ENCODE assay signal across 20 cellular contexts in the genomic region with DNA sequence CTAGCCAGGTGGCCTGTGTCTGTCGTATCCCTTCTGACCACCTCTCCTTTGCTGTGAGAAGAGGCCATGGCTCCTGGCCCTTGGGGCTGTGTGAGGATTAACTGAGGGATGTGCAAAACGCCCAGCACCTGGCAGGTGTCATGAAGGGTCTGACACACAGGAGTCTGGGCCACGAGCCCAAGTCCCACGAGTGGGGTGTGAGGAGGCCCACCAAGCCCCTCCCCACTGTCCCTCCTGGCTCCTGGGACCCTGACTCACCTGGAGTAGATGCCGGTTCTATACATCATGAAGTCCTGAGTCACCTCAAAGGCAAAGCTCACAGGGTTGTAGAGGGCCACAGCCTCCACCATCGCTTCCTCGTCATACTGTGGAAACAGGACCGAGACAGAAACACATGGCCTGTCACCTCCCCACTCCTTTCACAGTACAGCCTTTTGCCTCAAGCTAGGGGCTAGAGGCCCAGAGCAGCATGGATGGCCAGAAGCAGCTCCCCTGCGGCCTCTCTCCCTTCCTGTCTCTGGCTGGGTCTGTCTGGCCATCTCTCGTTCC. TPM values are rescaled to one million over a fixed set of nuclear protein-coding genes. Genes with fewer than 3 reads are reported as not detected.
A peak's percentile ranks its signal among the peaks of the same experiment; 100 is the strongest.
DNase-seq lines count a peak whose midpoint lies in the region; ATAC-seq, FAIRE-seq and TF ChIP-seq lines count a peak whose summit lies in the region.
"Had no signal": no experiment of that assay in that cellular context is flagged by ENCODE, and none has a peak within 500 bp of the region (broad histone marks: within the 10 kb centered on the region; RNA-seq: fewer than 3 reads in every experiment).

No MANE protein-coding gene starts in this region.

- no peaks in the 10 kb centered on the region; the same call in 1 of the 2 replicates for H4K20me1 ChIP-seq in GM12878 (ENCODE audit: control insufficient read depth, insufficient read depth)
- no peaks in the 10 kb centered on the region for H4K20me1 ChIP-seq in neural progenitor cell (ENCODE audit: low read depth)

- TF ChIP-seq POLR2A in GM12878 (IDR thresholded peaks at IDR 0.05; ENCODE audit: low read depth, low read length): peak; percentile 47; the same call in 1 of the 2 replicates

- H3K4me3 ChIP-seq in GM12878 (no peak overlapping the region), neural progenitor cell (no peak overlapping the region), tibial artery (no peak overlapping the region)
- H3K4me3 ChIP-seq in naive thymus-derived CD4-positive, alpha-beta T cell (ENCODE audit: low read length): no peak overlapping the region
- H3K4me3 ChIP-seq: BLaER1 treated with 17β-estradiol and CSF1 and Interleukin-3, amounts not matched to agents 10 nM and 100 nM; GM23248; PC-9 had no signal

- no peak for TF ChIP-seq RAD21 in GM12878 (IDR thresholded peaks at IDR 0.05; ENCODE audit: insufficient read depth, low read depth, low read length)

- SMC1A ChIA-PET in GM12878 (lab: Charles Lee; ENCODE audit: uncharacterized antibody, unreplicated experiment): interaction anchor here (0.7 to 3.4 kb wide), 7 partner anchors 11 to 96 kb away, joined by 3 to 10 read pairs (median 6); no protein-coding TSS in a partner anchor

- H3K4me2 ChIP-seq in GM12878 (ENCODE audit: control insufficient read depth, insufficient read depth) (no peak overlapping the region), neural progenitor cell (no peak overlapping the region)
- H3K4me2 ChIP-seq: BLaER1 treated with 17β-estradiol and CSF1 and Interleukin-3, amounts not matched to agents 10 nM and 100 nM; PC-9 had no signal

- H3K9ac ChIP-seq in GM12878 (ENCODE audit: control insufficient read depth, insufficient read depth, low read length) (no peak overlapping the region), neural progenitor cell (no peak overlapping the region)
- H3K9ac ChIP-seq: BLaER1 treated with 17β-estradiol and CSF1 and Interleukin-3, amounts not matched to agents 10 nM and 100 nM; GM23248 had no signal

- POLR2A ChIA-PET in GM12878 (lab: Charles Lee): interaction anchor here (0.6 kb wide), 1 partner anchor 97 kb away, joined by 3 read pairs; no protein-coding TSS in a partner anchor
- POLR2A ChIA-PET in naive thymus-derived CD4-positive, alpha-beta T cell (lab: Charles Lee): interaction anchor here (0.6 kb wide), 1 partner anchor 29 kb away, joined by 6 read pairs; no protein-coding TSS in a partner anchor

- no peaks in the 10 kb centered on the region for H3F3A ChIP-seq in neural progenitor cell (ENCODE audit: low read depth)

- ATAC-seq in activated T-cell treated with anti-CD3 and anti-CD28 coated beads, Interleukin-2, amount 50 U/mL, for 4 hours: no peak
- ATAC-seq in GM12878: no peak
- ATAC-seq in naive thymus-derived CD4-positive, alpha-beta T cell: no peak
- ATAC-seq: Right ventricle myocardium inferior had no signal

- RAD21 ChIA-PET in GM12878 (lab: Charles Lee; ENCODE audit: unreplicated experiment): interaction anchor here (0.7 to 1.6 kb wide), 3 partner anchors 18 to 58 kb away, joined by 3 read pairs; no protein-coding TSS in a partner anchor

- no peaks in the 10 kb centered on the region; the same call in 1 of the 2 replicates for H3K4me1 ChIP-seq in GM12878 (ENCODE audit: control insufficient read depth, insufficient read depth, low read length)
- H3K4me1 ChIP-seq in neural progenitor cell: no peaks in the 10 kb centered on the region
- no peaks in the 10 kb centered on the region for H3K4me1 ChIP-seq in naive thymus-derived CD4-positive, alpha-beta T cell (ENCODE audit: control insufficient read depth in 2 of 2, insufficient read depth in 2 of 2, low read length in 2 of 2)
- peaks cover 0 to 10% (median 0%) of the 10 kb centered on the region in 4 donors for H3K4me1 ChIP-seq in tibial artery
- H3K4me1 ChIP-seq: Caco-2 had no signal

- no peak overlapping the region for H3K27ac ChIP-seq in GM12878 (ENCODE audit: control insufficient read depth, insufficient read depth)
- H3K27ac ChIP-seq in neural progenitor cell: no peak overlapping the region
- no peak overlapping the region for H3K27ac ChIP-seq in naive thymus-derived CD4-positive, alpha-beta T cell (ENCODE audit: low read depth, low read length)
- H3K27ac ChIP-seq in tibial artery: no peak overlapping the region
- H3K27ac ChIP-seq: BLaER1 treated with 17β-estradiol and CSF1 and Interleukin-3, amounts not matched to agents 10 nM and 100 nM; GM23248; PC-9 had no signal

- H3K36me3 ChIP-seq in GM12878 (ENCODE audit: control insufficient read depth in 2 of 2, insufficient read depth in 2 of 2, low read length in 1 of 2) (peaks cover 49 to 61% of the 10 kb centered on the region in 2 experiments), neural progenitor cell (no peaks in the 10 kb centered on the region), tibial artery (peaks cover 42 to 71% (median 70%) of the 10 kb centered on the region in 3 donors)
- H3K36me3 ChIP-seq in naive thymus-derived CD4-positive, alpha-beta T cell (ENCODE audit: control insufficient read depth in 2 of 3, insufficient read depth in 3 of 3, low read length in 3 of 3): peaks cover 3 to 28% (median 16%) of the 10 kb centered on the region in 3 experiments

- BruUV-seq in GM12878 (replicated peaks; lab: Mats Ljungman, UMichigan): no TSS peak

- no peak overlapping the region for H3K4me3 Mint-ChIP-seq in activated T-cell treated with anti-CD3 and anti-CD28 coated beads, Interleukin-2, amount 50 U/mL, for 24 hours
- H3K4me3 Mint-ChIP-seq in activated T-cell treated with anti-CD3 and anti-CD28 coated beads, Interleukin-2, amount 50 U/mL, for 4 hours: no peak overlapping the region
- no peak overlapping the region for H3K4me3 Mint-ChIP-seq in neural progenitor cell
- no peak overlapping the region for H3K4me3 Mint-ChIP-seq in naive thymus-derived CD4-positive, alpha-beta T cell

- in situ Hi-C loops in GM12878 (cut with MboI): no loop called here

- H3K27me3 ChIP-seq in GM12878 (replicated peaks in 1 of 2; ENCODE audit: control insufficient read depth in 2 of 2, insufficient read depth in 2 of 2, low read length in 1 of 2) (no peaks in the 10 kb centered on the region), neural progenitor cell (no peaks in the 10 kb centered on the region), tibial artery (no peaks in the 10 kb centered on the region)
- H3K27me3 ChIP-seq in naive thymus-derived CD4-positive, alpha-beta T cell (ENCODE audit: control insufficient read depth in 2 of 2, insufficient read depth in 2 of 2, low read length in 2 of 2): no peaks in the 10 kb centered on the region
- H3K27me3 ChIP-seq: BLaER1 treated with 17β-estradiol and CSF1 and Interleukin-3, amounts not matched to agents 10 nM and 100 nM had no signal

- H3K4me1 Mint-ChIP-seq in activated T-cell treated with anti-CD3 and anti-CD28 coated beads, Interleukin-2, amount 50 U/mL, for 24 hours (ENCODE audit: low read depth): no peaks in the 10 kb centered on the region
- H3K4me1 Mint-ChIP-seq in activated T-cell treated with anti-CD3 and anti-CD28 coated beads, Interleukin-2, amount 50 U/mL, for 4 hours (ENCODE audit: low read depth): no peaks in the 10 kb centered on the region
- H3K4me1 Mint-ChIP-seq in neural progenitor cell: no peaks in the 10 kb centered on the region
- peaks cover 0 to 6% (median 0%) of the 10 kb centered on the region in 7 donors for H3K4me1 Mint-ChIP-seq in naive thymus-derived CD4-positive, alpha-beta T cell

- intact Hi-C loops in GM12878 (cut with micrococcal nuclease; ENCODE audit: unreplicated experiment): no loop called here
- intact Hi-C loops in naive thymus-derived CD4-positive, alpha-beta T cell (cut with micrococcal nuclease): no loop called here
- intact Hi-C loops in tibial artery (cut with DNase I; ENCODE audit: low total_unique reads): no loop called here

- no peak for FAIRE-seq in GM12878 (lab: Jason Lieb, UNC)
- FAIRE-seq: GM12891 had no signal

- H3K79me2 ChIP-seq in GM12878 (ENCODE audit: control insufficient read depth, insufficient read depth, low read length): no peaks in the 10 kb centered on the region
- no peaks in the 10 kb centered on the region for H3K79me2 ChIP-seq in neural progenitor cell (ENCODE audit: low read depth)

- no peaks in the 10 kb centered on the region for H3K9me3 ChIP-seq in GM12878 (replicated peaks; ENCODE audit: control insufficient read depth, insufficient read depth, low read length)
- H3K9me3 ChIP-seq in neural progenitor cell (ENCODE audit: low read depth): no peaks in the 10 kb centered on the region
- no peaks in the 10 kb centered on the region for H3K9me3 ChIP-seq in naive thymus-derived CD4-positive, alpha-beta T cell (ENCODE audit: control insufficient read depth in 2 of 3, low read length in 3 of 3)
- H3K9me3 ChIP-seq in tibial artery: no peaks in the 10 kb centered on the region
- H3K9me3 ChIP-seq: BLaER1 treated with 17β-estradiol and CSF1 and Interleukin-3, amounts not matched to agents 10 nM and 100 nM; Caco-2 had no signal

- H3K27ac Mint-ChIP-seq in activated T-cell treated with anti-CD3 and anti-CD28 coated beads, Interleukin-2, amount 50 U/mL, for 24 hours: peak overlapping the region; percentile 66
- peak overlapping the region; percentile 82 for H3K27ac Mint-ChIP-seq in neural progenitor cell
- peak overlapping the region in 4 of 9 donors; percentile 51 to 74 (median 55) for H3K27ac Mint-ChIP-seq in naive thymus-derived CD4-positive, alpha-beta T cell

- peaks cover 55% of the 10 kb centered on the region for H3K36me3 Mint-ChIP-seq in activated T-cell treated with anti-CD3 and anti-CD28 coated beads, Interleukin-2, amount 50 U/mL, for 24 hours (ENCODE audit: low read depth)
- H3K36me3 Mint-ChIP-seq in activated T-cell treated with anti-CD3 and anti-CD28 coated beads, Interleukin-2, amount 50 U/mL, for 4 hours (ENCODE audit: insufficient read depth): peaks cover 15% of the 10 kb centered on the region
- peaks cover 13% of the 10 kb centered on the region for H3K36me3 Mint-ChIP-seq in neural progenitor cell
- H3K36me3 Mint-ChIP-seq in naive thymus-derived CD4-positive, alpha-beta T cell: peaks cover 0 to 24% (median 3%) of the 10 kb centered on the region in 5 donors

- no peaks in the 10 kb centered on the region for H3K9me3 Mint-ChIP-seq in activated T-cell treated with anti-CD3 and anti-CD28 coated beads, Interleukin-2, amount 50 U/mL, for 24 hours
- H3K9me3 Mint-ChIP-seq in activated T-cell treated with anti-CD3 and anti-CD28 coated beads, Interleukin-2, amount 50 U/mL, for 4 hours: no peaks in the 10 kb centered on the region
- no peaks in the 10 kb centered on the region for H3K9me3 Mint-ChIP-seq in neural progenitor cell
- no peaks in the 10 kb centered on the region for H3K9me3 Mint-ChIP-seq in naive thymus-derived CD4-positive, alpha-beta T cell

- no peak overlapping the region for H2AFZ ChIP-seq in GM12878 (ENCODE audit: control insufficient read depth, low read depth, low read length)
- no peak overlapping the region for H2AFZ ChIP-seq in neural progenitor cell (replicated peaks)
- H2AFZ ChIP-seq: GM23248, PC-9 had no signal

- CTCF ChIA-PET in GM12878 (lab: Yijun Ruan, JAX): interaction anchor here (0.5 to 2.7 kb wide), 6 partner anchors 15 to 103 kb away, joined by 3 to 9 read pairs (median 6); no protein-coding TSS in a partner anchor
- CTCF ChIA-PET in naive thymus-derived CD4-positive, alpha-beta T cell (lab: Charles Lee): no interaction called here

- H3K27me3 Mint-ChIP-seq in activated T-cell treated with anti-CD3 and anti-CD28 coated beads, Interleukin-2, amount 50 U/mL, for 24 hours: no peaks in the 10 kb centered on the region
- H3K27me3 Mint-ChIP-seq in activated T-cell treated with anti-CD3 and anti-CD28 coated beads, Interleukin-2, amount 50 U/mL, for 4 hours (ENCODE audit: low read depth): no peaks in the 10 kb centered on the region
- peaks cover 6% of the 10 kb centered on the region for H3K27me3 Mint-ChIP-seq in neural progenitor cell (ENCODE audit: insufficient read depth, low read depth)
- H3K27me3 Mint-ChIP-seq in naive thymus-derived CD4-positive, alpha-beta T cell: no peaks in the 10 kb centered on the region

- 87% methylated on average over 10 of the region's 10 CpGs for WGBS in GM12878 (ENCODE audit: insufficient coverage, insufficient replicate concordance, low lambda C conversion rate, missing lambda C conversion rate)

- DNase-seq in activated T-cell treated with anti-CD3 and anti-CD28 coated beads, Interleukin-2, amount 50 U/mL, for 24 hours: no peak
- DNase-seq in activated T-cell treated with anti-CD3 and anti-CD28 coated beads, Interleukin-2, amount 50 U/mL, for 4 hours: no peak
- DNase-seq in GM12878 (ENCODE audit: low read depth, low spot score) (no peak), neural progenitor cell (ENCODE audit: low spot score) (no peak), tibial artery (no peak), NCI-H2081 treated with DMSO at 0.1 percent for 48 hours (lab: John Stamatoyannopoulos, UW) (no peak), NCI-H1105 (lab: John Stamatoyannopoulos, UW) (no peak)
- DNase-seq in naive thymus-derived CD4-positive, alpha-beta T cell: no peak
- DNase-seq: 8988T, Caco-2, DMS79, GM23248, KBM-7, NCI-H1048, NCI-H1694 treated with DMSO at 0.1 percent for 48 hours, NCI-H446, PC-9 had no signal

- TF ChIP-seq CTCF in GM12878 (IDR thresholded peaks at IDR 0.05 in 2 of 3, conservative IDR thresholded peaks at IDR 0.05 in 1 of 3; ENCODE audit: control insufficient read depth in 2 of 3, extremely low read depth in 1 of 3, insufficient read depth in 1 of 3, low read depth in 3 of 3, low read length in 3 of 3): no peak
- no peak for TF ChIP-seq CTCF in neural progenitor cell (IDR thresholded peaks at IDR 0.05)
- no peak for TF ChIP-seq CTCF in tibial artery (IDR thresholded peaks at IDR 0.05)

- no peak for TF ChIP-seq EP300 in GM12878 (IDR thresholded peaks at IDR 0.05; ENCODE audit: borderline replicate concordance in 1 of 2, control insufficient read depth in 1 of 2, low read depth in 2 of 2, low read length in 2 of 2)

RNA-seq across cellular contexts. Expression of a gene that starts 19.7 kb away (rescaled TPM):
- 10 to 100 TPM in 2 of 3 donors, 1 to 10 TPM in 1; 6.6 to 23.7 (median 16.4) TPM for total RNA-seq in activated T-cell treated with anti-CD3 and anti-CD28 coated beads, Interleukin-2, amount 50 U/mL, for 4 hours
- total RNA-seq in GM12878 (2013; cell fraction: nucleolus; rRNA removed): 537 and 552 TPM in 2 replicates
- total RNA-seq in GM12878 (2014; rRNA removed) (978 and 1,037 TPM in 2 replicates), GM12878 (2014; rRNA removed; fragmentation: Illumina TruSeq; extraction: Trizol) (431 and 454 TPM in 2 replicates), GM12878 (2021) (510 and 512 TPM in 2 replicates), neural progenitor cell (ENCODE audit: low replicate concordance) (3.5 and 9.0 TPM in 2 replicates)
- polyA plus RNA-seq in GM12878 (2011; ENCODE audit: low read depth): 365 TPM
- polyA plus RNA-seq in GM12878 (2011; rRNA removed) (1,085 and 1,212 TPM in 2 replicates), GM12878 (2014; fragmentation: Illumina TruSeq; extraction: Trizol) (738 and 761 TPM in 2 replicates), GM12878 (2014; fragmentation: Nextera tagmentation; extraction: Ambion mirVana) (10 to 100 TPM; 30.2 to 88.2 TPM), GM12878 (2014; rRNA removed) (983 and 1,098 TPM in 2 replicates), GM12878 (2016; fragmentation: Nextera tagmentation; extraction: Ambion mirVana) (100 to 1,000 TPM; 505 to 526 TPM)
- 1,125 and 1,816 TPM in 2 replicates for polyA plus RNA-seq in GM12878 (2011; cell fraction: cytosol; rRNA removed)
- polyA plus RNA-seq in GM12878 (2011; cell fraction: nucleus; rRNA removed): 2,323 and 2,526 TPM in 2 replicates
- 535 and 663 TPM in 2 replicates for polyA plus RNA-seq in GM12878 (2012)
- polyA minus RNA-seq in GM12878 (2011; rRNA and poly(A)+ RNA removed): 591 and 663 TPM in 2 replicates
- 223 and 239 TPM in 2 replicates for polyA minus RNA-seq in GM12878 (2011; cell fraction: cytosol; rRNA and poly(A)+ RNA removed)
- polyA minus RNA-seq in GM12878 (2011; cell fraction: nucleus; rRNA and poly(A)+ RNA removed): 381 and 500 TPM in 2 replicates
- 10 to 100 TPM in 3 of 5 experiments, 1 to 10 TPM in 2; 8.4 to 98.4 (median 10.4) TPM for total RNA-seq in naive thymus-derived CD4-positive, alpha-beta T cell
- polyA plus RNA-seq in naive thymus-derived CD4-positive, alpha-beta T cell: 10 to 100 TPM; 11.4 to 12.2 TPM

RNA-seq across cellular contexts. Expression of a gene that starts 52.5 kb away (rescaled TPM):
- total RNA-seq in activated T-cell treated with anti-CD3 and anti-CD28 coated beads, Interleukin-2, amount 50 U/mL, for 4 hours: 100 to 1,000 TPM; 224 to 276 (median 236) TPM
- 189 and 192 TPM in 2 replicates for total RNA-seq in GM12878 (2013; cell fraction: nucleolus; rRNA removed)
- 113 and 132 TPM in 2 replicates for total RNA-seq in GM12878 (2014; rRNA removed)
- total RNA-seq in GM12878 (2014; rRNA removed; fragmentation: Illumina TruSeq; extraction: Trizol): 183 and 189 TPM in 2 replicates
- 227 and 245 TPM in 2 replicates for total RNA-seq in GM12878 (2021)
- 210 TPM for polyA plus RNA-seq in GM12878 (2011; ENCODE audit: low read depth)
- polyA plus RNA-seq in GM12878 (2011; rRNA removed): 356 and 537 TPM in 2 replicates
- 120 and 179 TPM in 2 replicates for polyA plus RNA-seq in GM12878 (2011; cell fraction: cytosol; rRNA removed)
- polyA plus RNA-seq in GM12878 (2011; cell fraction: nucleus; rRNA removed): 98.5 and 126 TPM in 2 replicates
- polyA plus RNA-seq in GM12878 (2012): 241 and 341 TPM in 2 replicates
- 636 and 940 TPM in 2 replicates for polyA plus RNA-seq in GM12878 (2014; fragmentation: Illumina TruSeq; extraction: Trizol)
- polyA plus RNA-seq in GM12878 (2014; fragmentation: Nextera tagmentation; extraction: Ambion mirVana): 100 to 1,000 TPM; 230 to 403 TPM
- polyA plus RNA-seq in GM12878 (2014; rRNA removed): 325 and 426 TPM in 2 replicates
- polyA plus RNA-seq in GM12878 (2016; fragmentation: Nextera tagmentation; extraction: Ambion mirVana): 100 to 1,000 TPM; 184 to 198 TPM
- polyA minus RNA-seq in GM12878 (2011; rRNA and poly(A)+ RNA removed): 76.0 and 104 TPM in 2 replicates
- polyA minus RNA-seq in GM12878 (2011; cell fraction: cytosol; rRNA and poly(A)+ RNA removed): 52.9 and 57.2 TPM in 2 replicates
- 41.2 and 59.2 TPM in 2 replicates for polyA minus RNA-seq in GM12878 (2011; cell fraction: nucleus; rRNA and poly(A)+ RNA removed)
- 633 and 930 TPM in 2 replicates for total RNA-seq in neural progenitor cell (ENCODE audit: low replicate concordance)
- total RNA-seq in naive thymus-derived CD4-positive, alpha-beta T cell: 100 to 1,000 TPM; 246 to 405 (median 264) TPM
- 100 to 1,000 TPM; 320 to 394 TPM for polyA plus RNA-seq in naive thymus-derived CD4-positive, alpha-beta T cell

Comparison
In these comparisons a context has a peak if more than half of its experiments do, and no peak if none do; other contexts are left out.
1. RNA of a gene that starts 19.7 kb away (total RNA-seq): 431 to 1,037 TPM in GM12878; 6.6 to 23.7 TPM in activated T-cell treated with anti-CD3 and anti-CD28 coated beads, Interleukin-2, amount 50 U/mL, for 4 hours, 8.4 to 98.4 TPM in naive thymus-derived CD4-positive, alpha-beta T cell and 3.5 to 9.0 TPM in neural progenitor cell; every median in the first group is over 4 times any median in the second.